In genomic region chr4:183506389-183506735, GRCh38 we compare ENCODE assay signal across 8 cellular contexts. TPM values are rescaled to one million over a fixed set of nuclear protein-coding genes. Genes with fewer than 3 reads are reported as not detected.
A peak's percentile ranks its signal among the peaks of the same experiment; 100 is the strongest.
DNase-seq lines count a peak whose midpoint lies in the region; ATAC-seq and TF ChIP-seq lines count a peak whose summit lies in the region.

No MANE protein-coding gene starts in this region.

- DNase-seq in GM06990 (ENCODE audit: extremely low read depth, insufficient read length) (no peak), fibroblast of lung (ENCODE audit: low read depth in 2 of 2) (no peak), prostate gland (ENCODE audit: low spot score) (no peak), pons (ENCODE audit: low spot score) (no peak), anterior cingulate cortex (lab: John Stamatoyannopoulos, UW) (no peak)

- peak overlapping the region; percentile 85 for H2AFZ ChIP-seq in SU-DHL-6 (ENCODE audit: low read depth, low read length, severe bottlenecking)
- peak overlapping the region; percentile 67 for H2AFZ ChIP-seq in fibroblast of lung (ENCODE audit: low read length)

- no peaks in the 10 kb centered on the region for H3K9me3 ChIP-seq in SU-DHL-6 (ENCODE audit: insufficient read depth, low read length)
- H3K9me3 ChIP-seq in fibroblast of lung (ENCODE audit: control insufficient read depth, insufficient read depth, low read depth, low read length) = no peaks in the 10 kb centered on the region
- no peaks in the 10 kb centered on the region for H3K9me3 ChIP-seq in prostate gland

- H3K79me2 ChIP-seq in SU-DHL-6 (ENCODE audit: insufficient read depth, low read length) (peaks cover 65% of the 10 kb centered on the region), fibroblast of lung (ENCODE audit: control insufficient read depth, insufficient read depth, low read length) (peaks cover 43% of the 10 kb centered on the region)

- H3K27ac ChIP-seq in SU-DHL-6 (ENCODE audit: low read depth, low read length) = peak overlapping the region; percentile 76
- H3K27ac ChIP-seq in fibroblast of lung (ENCODE audit: insufficient read depth, low read length) = peak overlapping the region; percentile 95
- H3K27ac ChIP-seq in prostate gland = peak overlapping the region; percentile 98 to 99

- H3F3A ChIP-seq in SU-DHL-6 (ENCODE audit: insufficient read depth) = no peaks in the 10 kb centered on the region

- H3K9me2 ChIP-seq in SU-DHL-6 (replicated peaks; ENCODE audit: insufficient read depth, low read length) = no peaks in the 10 kb centered on the region

- H3K4me3 ChIP-seq in GM06990 (replicated peaks; ENCODE audit: low read depth, low read length) = peak overlapping the region; percentile 89
- peak overlapping the region; percentile 92 for H3K4me3 ChIP-seq in SU-DHL-6 (ENCODE audit: insufficient read depth, low read length, poor library complexity, severe bottlenecking)
- peak overlapping the region; percentile 74 to 94 (median 84) for H3K4me3 ChIP-seq in fibroblast of lung (replicated peaks in 1 of 4; ENCODE audit: control extremely low read depth in 1 of 4, insufficient read depth in 1 of 4, low read depth in 3 of 4, low read length in 4 of 4)
- peak overlapping the region; percentile 90 to 99 for H3K4me3 ChIP-seq in prostate gland

- intact Hi-C loops in prostate gland (cut with DNase I) = loop anchor here (1.0 to 10.0 kb wide), 2 partner anchors 94 to 658 kb away; no protein-coding TSS in a partner anchor

- H3K4me1 ChIP-seq in fibroblast of lung (ENCODE audit: control insufficient read depth, extremely low read depth, insufficient read depth, low read length) = peaks cover 2% of the 10 kb centered on the region
- no peaks in the 10 kb centered on the region for H3K4me1 ChIP-seq in prostate gland (replicated peaks)

- ATAC-seq in GM21423 (IDR thresholded peaks at IDR 0.05; ENCODE audit: unreplicated experiment) = no peak
- no peak for ATAC-seq in HG03432 (IDR thresholded peaks at IDR 0.05; ENCODE audit: unreplicated experiment)

- peak overlapping the region; percentile 77 for H3K4me2 ChIP-seq in SU-DHL-6 (ENCODE audit: low read depth, low read length, poor library complexity, severe bottlenecking)
- peak overlapping the region; percentile 81 for H3K4me2 ChIP-seq in fibroblast of lung (ENCODE audit: extremely low read depth, insufficient read depth, low read length)

- H3K36me3 ChIP-seq in GM06990 (ENCODE audit: control insufficient read depth, insufficient read depth, low read length) (no peaks in the 10 kb centered on the region; the same call in 1 of the 2 replicates), SU-DHL-6 (ENCODE audit: low read length) (peaks cover 14% of the 10 kb centered on the region), fibroblast of lung (ENCODE audit: control insufficient read depth, insufficient read depth, low read length) (no peaks in the 10 kb centered on the region), prostate gland (no peaks in the 10 kb centered on the region)

- H3K27me3 ChIP-seq in GM06990 (replicated peaks; ENCODE audit: control insufficient read depth, insufficient read depth, low read length) = no peaks in the 10 kb centered on the region
- H3K27me3 ChIP-seq in SU-DHL-6 (ENCODE audit: low read length) = no peaks in the 10 kb centered on the region
- H3K27me3 ChIP-seq in fibroblast of lung (ENCODE audit: control insufficient read depth, insufficient read depth, low read length) = no peaks in the 10 kb centered on the region
- H3K27me3 ChIP-seq in prostate gland (replicated peaks; ENCODE audit: insufficient read depth) = no peaks in the 10 kb centered on the region

- under 1% methylated on average over 14 of the region's 14 CpGs for WGBS in prostate gland

- H3K9ac ChIP-seq in SU-DHL-6 (ENCODE audit: low read length) (peak overlapping the region; percentile 76), fibroblast of lung (ENCODE audit: insufficient read depth, low read length) (peak overlapping the region; percentile 94)

- no peak for TF ChIP-seq CTCF in GM06990 (IDR thresholded peaks at IDR 0.05; ENCODE audit: insufficient read depth, low read length, poor library complexity, severe bottlenecking)
- TF ChIP-seq CTCF in SU-DHL-6 (IDR thresholded peaks at IDR 0.05; ENCODE audit: insufficient read depth, low read length, poor library complexity, severe bottlenecking) = no peak
- TF ChIP-seq CTCF in fibroblast of lung (conservative IDR thresholded peaks at IDR 0.05 in 1 of 2, IDR thresholded peaks at IDR 0.05 in 1 of 2; ENCODE audit: low read depth in 1 of 2, low read length in 2 of 2) = no peak
- no peak for TF ChIP-seq CTCF in prostate gland (IDR thresholded peaks at IDR 0.05)

- H4K20me1 ChIP-seq in SU-DHL-6 (ENCODE audit: low read depth, low read length) (peaks cover 22% of the 10 kb centered on the region), fibroblast of lung (ENCODE audit: control insufficient read depth, extremely low read depth, insufficient read depth, low read length) (no peaks in the 10 kb centered on the region)

- no peak for TF ChIP-seq POLR2A in prostate gland (IDR thresholded peaks at IDR 0.05)

RNA-seq across cellular contexts. Expression of gene ING2, which starts 1.5 kb away (rescaled TPM):
- total RNA-seq in fibroblast of lung (5.4 and 7.9 TPM in 2 replicates), prostate gland (10 to 100 TPM; 23.1 to 34.6 TPM)
- 12.1 and 12.6 TPM in 2 replicates for polyA plus RNA-seq in fibroblast of lung
- polyA plus RNA-seq in fibroblast of lung (2012) = 12.7 and 13.6 TPM in 2 replicates
- polyA minus RNA-seq in fibroblast of lung (ENCODE audit: low replicate concordance) = 2.6 TPM in 1 of 2 replicates, not detected in the other
